10 cellular contexts compared by ENCODE assay signal in genomic region chr1:100377590-100378361, GRCh38. TPM values are rescaled to one million over a fixed set of nuclear protein-coding genes. Genes with fewer than 3 reads are reported as not detected.
DNase-seq lines count a peak whose midpoint lies in the region; ATAC-seq and TF ChIP-seq lines count a peak whose summit lies in the region.
"Had no signal": no experiment of that assay in that cellular context is flagged by ENCODE, and none has a peak within 500 bp of the region (broad histone marks: within the 10 kb centered on the region; RNA-seq: fewer than 3 reads in every experiment).

No MANE protein-coding gene starts in this region.

- no peaks in the 10 kb centered on the region for H3K27me3 Mint-ChIP-seq in activated naive CD8-positive, alpha-beta T cell treated with anti-CD3 and anti-CD28 coated beads, Interleukin-2, amount 10 ng/mL, durations not matched to agents 7 days and 5 days
- H3K27me3 Mint-ChIP-seq in type B pancreatic cell = no peaks in the 10 kb centered on the region
- no peaks in the 10 kb centered on the region for H3K27me3 Mint-ChIP-seq in nephron progenitor cell (ENCODE audit: low read depth, poor library complexity)
- H3K27me3 Mint-ChIP-seq: progenitor cell of endocrine pancreas had no signal

- H3K36me3 Mint-ChIP-seq in activated naive CD8-positive, alpha-beta T cell treated with anti-CD3 and anti-CD28 coated beads, Interleukin-2, amount 10 ng/mL, durations not matched to agents 7 days and 5 days = peaks cover 45% of the 10 kb centered on the region
- H3K36me3 Mint-ChIP-seq in type B pancreatic cell = peaks cover 20% of the 10 kb centered on the region
- H3K36me3 Mint-ChIP-seq in nephron progenitor cell (ENCODE audit: low read depth) = peaks cover 47% of the 10 kb centered on the region

- POLR2A ChIA-PET in activated naive CD8-positive, alpha-beta T cell treated with anti-CD3 and anti-CD28 coated beads, Interleukin-2, amount 10 ng/mL, durations not matched to agents 7 days and 5 days (lab: Charles Lee) = interaction anchor here (1.2 kb wide), 1 partner anchor 25 kb away, joined by 5 read pairs; the partner anchor contains the start of gene CDC14A

- TF ChIP-seq CTCF in type B pancreatic cell (conservative IDR thresholded peaks at IDR 0.05) (no peak), nephron progenitor cell (IDR thresholded peaks at IDR 0.05) (no peak)

- peaks cover 37% of the 10 kb centered on the region for H3K4me1 Mint-ChIP-seq in activated naive CD8-positive, alpha-beta T cell treated with anti-CD3 and anti-CD28 coated beads, Interleukin-2, amount 10 ng/mL, durations not matched to agents 7 days and 5 days
- H3K4me1 Mint-ChIP-seq in type B pancreatic cell (ENCODE audit: unreplicated experiment) = peaks cover 5% of the 10 kb centered on the region
- H3K4me1 Mint-ChIP-seq in nephron progenitor cell = peaks cover 6% of the 10 kb centered on the region

- peaks cover 5% of the 10 kb centered on the region for H3K9me3 Mint-ChIP-seq in activated naive CD8-positive, alpha-beta T cell treated with anti-CD3 and anti-CD28 coated beads, Interleukin-2, amount 10 ng/mL, durations not matched to agents 7 days and 5 days
- H3K9me3 Mint-ChIP-seq in type B pancreatic cell (no peaks in the 10 kb centered on the region), nephron progenitor cell (peaks cover 20% of the 10 kb centered on the region)

- DNase-seq in activated naive CD8-positive, alpha-beta T cell treated with anti-CD3 and anti-CD28 coated beads, Interleukin-2, amount 10 ng/mL, durations not matched to agents 7 days and 5 days = no peak
- DNase-seq in type B pancreatic cell (ENCODE audit: extremely low spot score, unreplicated experiment) (no peak), NCI-H524 treated with DMSO at 0.1 percent for 48 hours (lab: John Stamatoyannopoulos, UW) (no peak), NCI-H1417 (lab: John Stamatoyannopoulos, UW) (no peak), nephron progenitor cell (no peak)
- DNase-seq: colonic mucosa had no signal

- peak overlapping the region; percentile 49 for H3K4me3 Mint-ChIP-seq in activated naive CD8-positive, alpha-beta T cell treated with anti-CD3 and anti-CD28 coated beads, Interleukin-2, amount 10 ng/mL, durations not matched to agents 7 days and 5 days
- no peak overlapping the region for H3K4me3 Mint-ChIP-seq in type B pancreatic cell
- no peak overlapping the region for H3K4me3 Mint-ChIP-seq in nephron progenitor cell

- H3K27ac Mint-ChIP-seq in activated naive CD8-positive, alpha-beta T cell treated with anti-CD3 and anti-CD28 coated beads, Interleukin-2, amount 10 ng/mL, durations not matched to agents 7 days and 5 days = peak overlapping the region; percentile 67
- H3K27ac Mint-ChIP-seq in type B pancreatic cell = no peak overlapping the region
- H3K27ac Mint-ChIP-seq in nephron progenitor cell = no peak overlapping the region
- H3K27ac Mint-ChIP-seq: progenitor cell of endocrine pancreas had no signal

- peak; percentile 96 for ATAC-seq in GM18858 (IDR thresholded peaks at IDR 0.05; ENCODE audit: unreplicated experiment)
- peak; percentile 93 for ATAC-seq in GM21390 (IDR thresholded peaks at IDR 0.05; ENCODE audit: unreplicated experiment)
- ATAC-seq in HG03108 (IDR thresholded peaks at IDR 0.05; ENCODE audit: unreplicated experiment) = peak; percentile 90
- ATAC-seq in activated naive CD8-positive, alpha-beta T cell treated with anti-CD3 and anti-CD28 coated beads, Interleukin-2, amount 10 ng/mL, durations not matched to agents 7 days and 5 days (ENCODE audit: low read depth) = peak; percentile 83

RNA-seq across cellular contexts. Expression of gene CDC14A, which starts 25.5 kb away (rescaled TPM):
- 10 to 100 TPM; 39.9 to 44.9 TPM for total RNA-seq in activated naive CD8-positive, alpha-beta T cell treated with anti-CD3 and anti-CD28 coated beads, Interleukin-2, amount 10 ng/mL, durations not matched to agents 7 days and 5 days
- total RNA-seq in type B pancreatic cell (ENCODE audit: low replicate concordance) = 9.7 and 11.4 TPM in 2 replicates
